Comparison of ENCODE assay signal across 17 cellular contexts in the genomic region with DNA sequence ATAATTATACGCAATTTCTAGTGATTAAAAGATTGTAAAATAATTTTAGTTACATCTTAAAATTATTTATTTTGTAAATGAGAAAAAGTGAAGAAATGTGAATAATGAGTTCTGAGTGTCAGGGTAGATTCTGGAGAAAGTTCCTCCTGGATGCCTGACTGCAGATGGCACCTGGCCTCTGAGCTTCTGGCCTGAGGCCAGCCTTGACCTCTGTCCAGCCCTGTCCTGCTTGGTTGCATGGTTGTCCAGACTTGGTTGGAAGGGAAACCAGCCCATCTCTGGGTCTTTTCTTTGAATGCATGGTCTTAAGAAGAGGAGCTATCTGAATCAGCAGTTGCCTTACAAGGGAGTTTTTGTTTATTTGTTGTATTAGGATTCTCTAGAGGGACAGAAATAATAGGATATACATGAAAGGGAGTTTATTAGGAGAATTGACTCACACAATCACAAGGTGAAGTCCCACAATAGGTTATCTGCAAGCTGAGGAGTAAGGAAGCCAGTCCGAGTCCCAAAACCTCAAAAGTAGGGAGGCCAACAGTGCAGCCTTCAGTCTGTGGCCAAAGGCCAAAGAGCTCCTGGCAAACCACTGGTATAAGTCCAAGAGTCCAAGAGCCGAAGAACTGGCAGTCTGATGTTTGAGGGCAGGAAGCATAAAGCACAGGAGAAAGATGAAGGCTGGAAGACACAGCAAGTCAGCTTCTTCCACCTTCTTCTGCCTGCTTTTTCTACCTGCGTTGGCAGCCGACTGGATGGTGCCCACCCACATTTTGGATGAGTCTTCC.
DNase-seq lines count a peak whose midpoint lies in the region; ATAC-seq and TF ChIP-seq lines count a peak whose summit lies in the region.
"Had no signal": no experiment of that assay in that cellular context is flagged by ENCODE, and none has a peak within 500 bp of the region (broad histone marks: within the 10 kb centered on the region; RNA-seq: fewer than 3 reads in every experiment).

No MANE protein-coding gene starts in this region.

- WGBS in right lobe of liver (ENCODE audit: insufficient coverage, low coverage, low lambda C conversion rate, missing lambda C conversion rate) = 63% methylated on average over 2 of the region's 5 CpGs
- 89 to 90% methylated on average over 5 of the region's 5 CpGs for WGBS in thyroid gland, 2 donors
- 76 to 93% (median 81%) methylated on average over 5 of the region's 5 CpGs for WGBS in spleen, 5 donors

- no peaks in the 10 kb centered on the region for H3K27me3 Mint-ChIP-seq in Calu3 (ENCODE audit: unreplicated experiment)
- H3K27me3 Mint-ChIP-seq: B cell had no signal

- peaks cover 0 to 5% (median 0%) of the 10 kb centered on the region in 4 donors for H3K4me1 ChIP-seq in right lobe of liver
- H3K4me1 ChIP-seq in thyroid gland = no peaks in the 10 kb centered on the region
- H3K4me1 ChIP-seq in spleen = no peaks in the 10 kb centered on the region

- peak in 3 of 4 donors; percentile 33 to 72 (median 38) for ATAC-seq in right lobe of liver
- ATAC-seq: CD8-positive, alpha-beta T cell; HCT116 had no signal

- H3K9me3 Mint-ChIP-seq in Calu3 (ENCODE audit: low read depth, unreplicated experiment) = peaks cover 4% of the 10 kb centered on the region
- H3K9me3 Mint-ChIP-seq: CD8-positive, alpha-beta T cell had no signal

- CTCF ChIA-PET in Calu3 (lab: Charles Lee) = no interaction called here

- no peak overlapping the region for H3K4me3 ChIP-seq in right lobe of liver
- no peak overlapping the region for H3K4me3 ChIP-seq in thyroid gland (replicated peaks in 1 of 3)
- no peak overlapping the region for H3K4me3 ChIP-seq in spleen
- H3K4me3 ChIP-seq: BLaER1 treated with 17β-estradiol and CSF1 and Interleukin-3, amounts not matched to agents 10 nM and 100 nM had no signal

- no peaks in the 10 kb centered on the region for H3K4me1 Mint-ChIP-seq in Calu3 (ENCODE audit: low read depth, unreplicated experiment)
- H3K4me1 Mint-ChIP-seq: B cell had no signal

- no peak overlapping the region for H3K27ac ChIP-seq in right lobe of liver
- no peak overlapping the region for H3K27ac ChIP-seq in thyroid gland
- H3K27ac ChIP-seq in spleen = no peak overlapping the region
- H3K27ac ChIP-seq: BLaER1 treated with 17β-estradiol and CSF1 and Interleukin-3, amounts not matched to agents 10 nM and 100 nM; HL-60 had no signal

- H3K9me3 ChIP-seq in right lobe of liver (no peaks in the 10 kb centered on the region), thyroid gland (no peaks in the 10 kb centered on the region), spleen (no peaks in the 10 kb centered on the region)

- H3K27me3 ChIP-seq in right lobe of liver (no peaks in the 10 kb centered on the region), thyroid gland (no peaks in the 10 kb centered on the region), spleen (replicated peaks in 1 of 7) (no peaks in the 10 kb centered on the region)
- H3K27me3 ChIP-seq: BLaER1 treated with 17β-estradiol and CSF1 and Interleukin-3, amounts not matched to agents 10 nM and 100 nM had no signal

- H3K36me3 Mint-ChIP-seq in Calu3 (ENCODE audit: insufficient read depth, unreplicated experiment) = no peaks in the 10 kb centered on the region
- H3K36me3 Mint-ChIP-seq: CD8-positive, alpha-beta T cell had no signal

- BruUV-seq in Calu3 (replicated peaks; lab: Mats Ljungman, UMichigan) = no TSS peak

- no peak for TF ChIP-seq POLR2A in right lobe of liver (IDR thresholded peaks at IDR 0.05)
- no peak for TF ChIP-seq POLR2A in thyroid gland (IDR thresholded peaks at IDR 0.05)
- TF ChIP-seq POLR2A in spleen (IDR thresholded peaks at IDR 0.05) = no peak

- DNase-seq in G401 (ENCODE audit: low spot score) (peak; percentile 47), cerebellum (ENCODE audit: low spot score) (peak; percentile 19), right lobe of liver (peak in 2 of 3 donors; percentile 25 to 64), thyroid gland (peak; percentile 25 to 50), Calu3 (no peak), spleen (no peak)
- DNase-seq: CD8-positive, alpha-beta T cell; DMS 273 treated with DMSO at 0.1 percent for 48 hours; GDM1; GOT3; H7; HFFc6; IMR-90 had no signal

- H3K4me3 Mint-ChIP-seq in Calu3 (ENCODE audit: low read depth, unreplicated experiment) = no peak overlapping the region
- H3K4me3 Mint-ChIP-seq: B cell; CD8-positive, alpha-beta T cell; HFFc6 had no signal

- H3K27ac Mint-ChIP-seq in Calu3 (ENCODE audit: unreplicated experiment) = no peak overlapping the region
- H3K27ac Mint-ChIP-seq: B cell; CD8-positive, alpha-beta T cell; HFFc6 had no signal

- in situ Hi-C loops in G401 (cut with HindIII; ENCODE audit: low sequenced_read_pairs) = no loop called here

- no peak for TF ChIP-seq CTCF in right lobe of liver (IDR thresholded peaks at IDR 0.05)
- TF ChIP-seq CTCF in thyroid gland (IDR thresholded peaks at IDR 0.05) = no peak
- no peak for TF ChIP-seq CTCF in Calu3 (IDR thresholded peaks at IDR 0.05; ENCODE audit: unreplicated experiment)
- no peak for TF ChIP-seq CTCF in spleen (IDR thresholded peaks at IDR 0.05 in 8 of 11, conservative IDR thresholded peaks at IDR 0.05 in 3 of 11)

- H3K36me3 ChIP-seq in right lobe of liver = no peaks in the 10 kb centered on the region
- H3K36me3 ChIP-seq in thyroid gland = no peaks in the 10 kb centered on the region
- H3K36me3 ChIP-seq in spleen = no peaks in the 10 kb centered on the region
- H3K36me3 ChIP-seq: BLaER1 treated with 17β-estradiol and CSF1 and Interleukin-3, amounts not matched to agents 10 nM and 100 nM had no signal

- intact Hi-C loops in right lobe of liver (cut with DNase I) (no loop called here), thyroid gland (cut with DNase I) (no loop called here), Calu3 (cut with micrococcal nuclease; ENCODE audit: unreplicated experiment) (no loop called here), spleen (cut with DNase I; ENCODE audit: low total_unique reads) (no loop called here)

Comparison
In these comparisons a context has a peak if more than half of its experiments do, and no peak if none do; other contexts are left out.
1. DNase-seq: peak in G401 (single experiment), cerebellum (single experiment), right lobe of liver (2 of 3) and thyroid gland (2 of 2); none in Calu3 (single experiment) and spleen (single experiment).